Comparison of ENCODE assay signal across 16 cellular contexts in genomic region chr17:62165378-62165722, GRCh38.
DNase-seq lines count a peak whose midpoint lies in the region; ATAC-seq and TF ChIP-seq lines count a peak whose summit lies in the region.
"Had no signal": no experiment of that assay in that cellular context is flagged by ENCODE, and none has a peak within 500 bp of the region (broad histone marks: within the 10 kb centered on the region; RNA-seq: fewer than 3 reads in every experiment).

No MANE protein-coding gene starts in this region.

- ATAC-seq in GM19463 (IDR thresholded peaks at IDR 0.05; ENCODE audit: unreplicated experiment), result peak; percentile 56
- ATAC-seq: left lobe of liver had no signal

- no peak for TF ChIP-seq CTCF in esophagus squamous epithelium (IDR thresholded peaks at IDR 0.05)

- 50% methylated on average over 1 of the region's 1 CpG for WGBS in esophagus squamous epithelium, 2 donors

- no peaks in the 10 kb centered on the region for H3K9me3 ChIP-seq in mucosa of stomach (ENCODE audit: control insufficient read depth, low read length)
- no peaks in the 10 kb centered on the region for H3K9me3 ChIP-seq in esophagus squamous epithelium

- intact Hi-C loops in esophagus squamous epithelium (cut with DNase I), result no loop called here

- H3K9ac ChIP-seq in mucosa of stomach (ENCODE audit: low read length), result peak overlapping the region; percentile 22

- H3K27me3 ChIP-seq in mucosa of stomach (ENCODE audit: control insufficient read depth, insufficient read depth, low read length) (no peaks in the 10 kb centered on the region), esophagus squamous epithelium (no peaks in the 10 kb centered on the region)

- H3K27ac ChIP-seq in esophagus squamous epithelium, result no peak overlapping the region

- TF ChIP-seq POLR2A in esophagus squamous epithelium (IDR thresholded peaks at IDR 0.05), result no peak

- H3K4me1 ChIP-seq in mucosa of stomach (ENCODE audit: control insufficient read depth, insufficient read depth, low read length) (peaks cover 38% of the 10 kb centered on the region), esophagus squamous epithelium (peaks cover 0 to 18% (median 0%) of the 10 kb centered on the region in 3 donors)

- DNase-seq in DMS53 (lab: John Stamatoyannopoulos, UW) (peak; percentile 26), DMS53 treated with DMSO at 0.1 percent for 48 hours (lab: John Stamatoyannopoulos, UW; ENCODE audit: unreplicated experiment) (no peak), NCI-H69 (lab: John Stamatoyannopoulos, UW) (peak; percentile 9), esophagus squamous epithelium (lab: John Stamatoyannopoulos, UW) (no peak), HUDEP-2 (lab: John Stamatoyannopoulos, UW; ENCODE audit: unreplicated experiment in 76 of 76) (no peak), amygdala (lab: John Stamatoyannopoulos, UW) (no peak)
- DNase-seq: 8988T; activated CD4-positive, alpha-beta T cell treated with anti-CD3 and anti-CD28 coated beads, Interleukin-2, amount 50 U/mL, for 1 hour; activated effector memory CD4-positive, alpha-beta T cell treated with Interleukin-2 at 50 U/mL for 16 hours; dermis blood vessel endothelial cell; NCI-H2171 treated with DMSO at 0.1 percent for 48 hours; SIG-M5; T1000 had no signal

- H3K4me3 ChIP-seq in mucosa of stomach (ENCODE audit: low read length) (no peak overlapping the region), esophagus squamous epithelium (no peak overlapping the region)

- H3K36me3 ChIP-seq in mucosa of stomach (ENCODE audit: control insufficient read depth, insufficient read depth, low read length), result no peaks in the 10 kb centered on the region
- no peaks in the 10 kb centered on the region for H3K36me3 ChIP-seq in esophagus squamous epithelium

Comparison
In these comparisons a context has a peak if more than half of its experiments do, and no peak if none do; other contexts are left out.
1. DNase-seq: peak in DMS53 (single experiment) and NCI-H69 (single experiment); none in DMS53 treated with DMSO at 0.1 percent for 48 hours (single experiment), esophagus squamous epithelium (single experiment), HUDEP-2 (0 of 76) and amygdala (0 of 56).